ENCODE assay signal across 8 cellular contexts in genomic region chr17:50950002-50950877, GRCh38.
DNase-seq lines count a peak whose midpoint lies in the region; ATAC-seq and TF ChIP-seq lines count a peak whose summit lies in the region.

No MANE protein-coding gene starts in this region.

- peak; percentile 76 for ATAC-seq in Right ventricle myocardium inferior

- H3K4me1 Mint-ChIP-seq in activated T-helper 2 cell treated with anti-CD3 and anti-CD28 coated beads, Interferon-gamma antibody, Interleukin-2, Interleukin-4, amounts not matched to agents 10 μg/mL and 5 μg/mL and 100 μg/mL, durations not matched to agents 14 hours and 24 hours and 36 hours (ENCODE audit: low read depth), result peaks cover 14% of the 10 kb centered on the region

- intact Hi-C loops in Right ventricle myocardium inferior (cut with DNase I) (loop anchor here (2.0 to 10.0 kb wide), 2 partner anchors 97 to 405 kb away; partner anchors contain the start of gene SPATA20), ovary (cut with DNase I) (loop anchor here in 1 of 4 donors (5.0 to 10.0 kb wide), 2 partner anchors 83 to 165 kb away; partner anchors contain the start of gene TOB1), uterus (cut with DNase I; ENCODE audit: low total_unique reads) (loop anchor here (5.0 kb wide), 2 partner anchors 83 to 98 kb away; partner anchors contain the start of gene TOB1)
- intact Hi-C loops in activated T-helper 2 cell treated with anti-CD3 and anti-CD28 coated beads, Interferon-gamma antibody, Interleukin-2, Interleukin-4, amounts not matched to agents 10 μg/mL and 5 μg/mL and 100 μg/mL, durations not matched to agents 14 hours and 24 hours and 36 hours (cut with micrococcal nuclease), result loop anchor here (10.0 kb wide), 1 partner anchor 405 kb away; the partner anchor contains the start of gene SPATA20

- H3K9me3 Mint-ChIP-seq in activated T-helper 2 cell treated with anti-CD3 and anti-CD28 coated beads, Interferon-gamma antibody, Interleukin-2, Interleukin-4, amounts not matched to agents 10 μg/mL and 5 μg/mL and 100 μg/mL, durations not matched to agents 14 hours and 24 hours and 36 hours, result no peaks in the 10 kb centered on the region

- 13 to 19% (median 14%) methylated on average over 25 of the region's 25 CpGs for WGBS in adipose tissue, 3 donors
- WGBS in ovary, 3 donors, result 7 to 14% (median 11%) methylated on average over 25 of the region's 25 CpGs

- TF ChIP-seq EP300 in ovary (IDR thresholded peaks at IDR 0.05), result peak; percentile 60

- no peaks in the 10 kb centered on the region for H3K27me3 Mint-ChIP-seq in activated T-helper 2 cell treated with anti-CD3 and anti-CD28 coated beads, Interferon-gamma antibody, Interleukin-2, Interleukin-4, amounts not matched to agents 10 μg/mL and 5 μg/mL and 100 μg/mL, durations not matched to agents 14 hours and 24 hours and 36 hours (ENCODE audit: low read depth)

- H3K4me3 ChIP-seq in ovary, result no peak overlapping the region
- H3K4me3 ChIP-seq in uterus, result no peak overlapping the region

- H3K27ac ChIP-seq in adipose tissue (ENCODE audit: low read depth, low read length) (peak overlapping the region; percentile 28), ovary (peak overlapping the region; percentile 59 to 63), uterus (peak overlapping the region; percentile 86 to 96)

- DNase-seq in SK-MEL-5 (ENCODE audit: low read depth, low spot score) (peak; percentile 76), Right ventricle myocardium inferior (ENCODE audit: missing footprints) (peak; percentile 87), ovary (peak; percentile 78 to 87 (median 79)), uterus (peak; percentile 88 to 90)
- DNase-seq in activated T-helper 2 cell treated with anti-CD3 and anti-CD28 coated beads, Interferon-gamma antibody, Interleukin-2, Interleukin-4, amounts not matched to agents 10 μg/mL and 5 μg/mL and 100 μg/mL, durations not matched to agents 14 hours and 24 hours and 36 hours (ENCODE audit: low spot score), result no peak

- TF ChIP-seq CTCF in GM12873 (IDR thresholded peaks at IDR 0.05; ENCODE audit: insufficient read depth, low read depth, low read length, missing control alignments) (peak; percentile 72), LNCAP (IDR thresholded peaks at IDR 0.05) (peak; percentile 81; the same call in 1 of the 2 replicates), ovary (IDR thresholded peaks at IDR 0.05) (peak; percentile 16 to 74 (median 53)), uterus (IDR thresholded peaks at IDR 0.05) (peak; percentile 69 to 91 (median 81))

- H3K27me3 ChIP-seq in ovary, result no peaks in the 10 kb centered on the region
- no peaks in the 10 kb centered on the region for H3K27me3 ChIP-seq in uterus

- peaks cover 26% of the 10 kb centered on the region for H3K4me1 ChIP-seq in ovary (ENCODE audit: insufficient read depth)
- H3K4me1 ChIP-seq in uterus, result peaks cover 3 to 26% of the 10 kb centered on the region in 2 donors

- no peaks in the 10 kb centered on the region for H3K9me3 ChIP-seq in ovary
- H3K9me3 ChIP-seq in uterus, result no peaks in the 10 kb centered on the region

- no peak overlapping the region for H3K27ac Mint-ChIP-seq in activated T-helper 2 cell treated with anti-CD3 and anti-CD28 coated beads, Interferon-gamma antibody, Interleukin-2, Interleukin-4, amounts not matched to agents 10 μg/mL and 5 μg/mL and 100 μg/mL, durations not matched to agents 14 hours and 24 hours and 36 hours

- H3K36me3 Mint-ChIP-seq in activated T-helper 2 cell treated with anti-CD3 and anti-CD28 coated beads, Interferon-gamma antibody, Interleukin-2, Interleukin-4, amounts not matched to agents 10 μg/mL and 5 μg/mL and 100 μg/mL, durations not matched to agents 14 hours and 24 hours and 36 hours (ENCODE audit: low read depth), result no peaks in the 10 kb centered on the region

- TF ChIP-seq POLR2A in ovary (IDR thresholded peaks at IDR 0.05), result no peak
- TF ChIP-seq POLR2A in uterus (IDR thresholded peaks at IDR 0.05), result no peak

- in situ Hi-C loops in SK-MEL-5 (cut with HindIII; ENCODE audit: low pct_unique_long_range_greater_than_20kb, low sequenced_read_pairs), result no loop called here

- no peaks in the 10 kb centered on the region for H3K36me3 ChIP-seq in ovary
- no peaks in the 10 kb centered on the region for H3K36me3 ChIP-seq in uterus

- H3K4me3 Mint-ChIP-seq in activated T-helper 2 cell treated with anti-CD3 and anti-CD28 coated beads, Interferon-gamma antibody, Interleukin-2, Interleukin-4, amounts not matched to agents 10 μg/mL and 5 μg/mL and 100 μg/mL, durations not matched to agents 14 hours and 24 hours and 36 hours (ENCODE audit: low read depth), result no peak overlapping the region

Comparison
In these comparisons a context has a peak if more than half of its experiments do, and no peak if none do; other contexts are left out.
1. H3K27ac ChIP-seq: peak in every context shown above with its lines; median percentile 91 in uterus; 61 in ovary; 28 in adipose tissue.